ENCODE assay signal across 21 cellular contexts in genomic region chr12:104716183-104716571, GRCh38.
DNase-seq lines count a peak whose midpoint lies in the region; ATAC-seq, FAIRE-seq and TF ChIP-seq lines count a peak whose summit lies in the region.
"Had no signal": no experiment of that assay in that cellular context is flagged by ENCODE, and none has a peak within 500 bp of the region (broad histone marks: within the 10 kb centered on the region; RNA-seq: fewer than 3 reads in every experiment).

No MANE protein-coding gene starts in this region.

- H3K9ac ChIP-seq in DND-41 (ENCODE audit: low read depth, low read length) (peak overlapping the region; percentile 30; the same call in 1 of the 2 replicates), K562 (ENCODE audit: insufficient read depth in 1 of 2, low read depth in 2 of 2, low read length in 2 of 2) (no peak overlapping the region)

- H3K4me2 ChIP-seq in DND-41 (ENCODE audit: insufficient read depth, low read length) (peak overlapping the region; percentile 37), K562 (ENCODE audit: insufficient read depth, low read length) (no peak overlapping the region)
- H3K4me2 ChIP-seq: PC-9 had no signal

- peak overlapping the region; percentile 20 for H3K27ac Mint-ChIP-seq in stimulated activated naive B cell treated with anti-CD40 and anti-IgM and Interleukin-4, amounts not matched to agents 10 μg/mL and 1 μg/mL and 100 μg/mL, for 72 hours
- no peak overlapping the region for H3K27ac Mint-ChIP-seq in activated CD4-positive, alpha-beta T cell treated with anti-CD3 and anti-CD28 coated beads for 36 hours

- no peak for TF ChIP-seq EP300 in K562 (IDR thresholded peaks at IDR 0.05; ENCODE audit: low read length)

- H2AFZ ChIP-seq in DND-41 (ENCODE audit: low read depth, low read length) (no peak overlapping the region), K562 (ENCODE audit: low read depth, low read length) (no peak overlapping the region)
- H2AFZ ChIP-seq: PC-9 had no signal

- DNase-seq in NCI-H82 (lab: John Stamatoyannopoulos, UW) (peak; percentile 35), NCI-H82 treated with DMSO at 0.1 percent for 48 hours (lab: John Stamatoyannopoulos, UW; ENCODE audit: unreplicated experiment) (no peak), DND-41 (no peak), K562 (ENCODE audit: extremely low read depth in 1 of 4, low spot score in 3 of 4) (no peak), MG63 (no peak)
- no peak for DNase-seq in stimulated activated naive B cell treated with anti-CD40 and anti-IgM and Interleukin-4, amounts not matched to agents 10 μg/mL and 1 μg/mL and 100 μg/mL, for 72 hours
- no peak for DNase-seq in activated CD4-positive, alpha-beta T cell treated with anti-CD3 and anti-CD28 coated beads for 36 hours
- no peak for DNase-seq in stimulated activated naive CD4-positive, alpha-beta T cell treated with Interleukin-2 at 50 U/mL for 16 hours (lab: John Stamatoyannopoulos, UW)
- DNase-seq: ACHN, GOT3, IMR-90, Karpas-422, NCI-H526, PC-9, RPMI8226 had no signal

- no peaks in the 10 kb centered on the region for H3K27me3 ChIP-seq in DND-41 (ENCODE audit: insufficient read depth, low read length, poor library complexity)
- no peaks in the 10 kb centered on the region for H3K27me3 ChIP-seq in K562 (ENCODE audit: control insufficient read depth in 2 of 2, insufficient read depth in 2 of 2, low read length in 2 of 2)
- no peaks in the 10 kb centered on the region for H3K27me3 ChIP-seq in MG63

- 74% methylated on average over 6 of the region's 6 CpGs for WGBS in K562 (ENCODE audit: insufficient coverage, low coverage, missing lambda C conversion rate)

- POLR2A ChIA-PET in K562 (lab: Yijun Ruan, JAX), result no interaction called here
- POLR2A ChIA-PET in activated CD4-positive, alpha-beta T cell treated with anti-CD3 and anti-CD28 coated beads for 36 hours (lab: Charles Lee), result no interaction called here

- H3K4me3 ChIP-seq in DND-41 (ENCODE audit: low read depth in 1 of 2, low read length in 2 of 2) (no peak overlapping the region), K562 (no peak overlapping the region), MG63 (no peak overlapping the region)
- H3K4me3 ChIP-seq: PC-9 had no signal

- BruUV-seq in K562 (replicated peaks; lab: Mats Ljungman, UMichigan), result no TSS peak

- H3K27ac ChIP-seq in DND-41 (ENCODE audit: low read length) (peak overlapping the region; percentile 83), K562 (ENCODE audit: extremely low read depth, low read depth, low read length) (no peak overlapping the region)
- H3K27ac ChIP-seq: 22Rv1, PC-9 had no signal

- no peak for TF ChIP-seq CTCF in DND-41 (IDR thresholded peaks at IDR 0.05; ENCODE audit: borderline replicate concordance, extremely low read depth, low read length, poor library complexity, severe bottlenecking)
- TF ChIP-seq CTCF in K562 (IDR thresholded peaks at IDR 0.05 in 2 of 3, conservative IDR thresholded peaks at IDR 0.05 in 1 of 3; ENCODE audit: insufficient read depth in 2 of 3, low read depth in 1 of 3, low read length in 3 of 3), result no peak

- no peaks in the 10 kb centered on the region for H3K9me3 ChIP-seq in DND-41 (ENCODE audit: insufficient read depth, low read length, severe bottlenecking)
- H3K9me3 ChIP-seq in K562 (replicated peaks; ENCODE audit: control insufficient read depth, insufficient read depth, low read depth, low read length), result no peaks in the 10 kb centered on the region
- H3K9me3 ChIP-seq in MG63, result no peaks in the 10 kb centered on the region

- H3K27me3 Mint-ChIP-seq in stimulated activated naive B cell treated with anti-CD40 and anti-IgM and Interleukin-4, amounts not matched to agents 10 μg/mL and 1 μg/mL and 100 μg/mL, for 72 hours, result no peaks in the 10 kb centered on the region
- H3K27me3 Mint-ChIP-seq in activated CD4-positive, alpha-beta T cell treated with anti-CD3 and anti-CD28 coated beads for 36 hours, result no peaks in the 10 kb centered on the region

- TF ChIP-seq RAD21 in K562 (CRISPR knock-in tag; conservative IDR thresholded peaks at IDR 0.05 in 1 of 2, IDR thresholded peaks at IDR 0.05 in 1 of 2), result no peak

- H3K4me3 Mint-ChIP-seq in stimulated activated naive B cell treated with anti-CD40 and anti-IgM and Interleukin-4, amounts not matched to agents 10 μg/mL and 1 μg/mL and 100 μg/mL, for 72 hours, result no peak overlapping the region
- no peak overlapping the region for H3K4me3 Mint-ChIP-seq in activated CD4-positive, alpha-beta T cell treated with anti-CD3 and anti-CD28 coated beads for 36 hours
- H3K4me3 Mint-ChIP-seq: CD14-positive monocyte had no signal

- H3K9me1 ChIP-seq in K562 (ENCODE audit: control insufficient read depth, insufficient read depth, low read length), result no peaks in the 10 kb centered on the region

- no peaks in the 10 kb centered on the region for H3K9me3 Mint-ChIP-seq in stimulated activated naive B cell treated with anti-CD40 and anti-IgM and Interleukin-4, amounts not matched to agents 10 μg/mL and 1 μg/mL and 100 μg/mL, for 72 hours
- H3K9me3 Mint-ChIP-seq in activated CD4-positive, alpha-beta T cell treated with anti-CD3 and anti-CD28 coated beads for 36 hours (ENCODE audit: low read depth), result no peaks in the 10 kb centered on the region

- H3K79me2 ChIP-seq in DND-41 (ENCODE audit: insufficient read depth, low read length) (peaks cover 89% of the 10 kb centered on the region), K562 (ENCODE audit: control insufficient read depth, insufficient read depth, low read length) (no peaks in the 10 kb centered on the region)

- CTCF ChIA-PET in K562 (lab: Yijun Ruan, JAX; ENCODE audit: low intra/inter-chr PET ratio), result no interaction called here
- CTCF ChIA-PET in activated CD4-positive, alpha-beta T cell treated with anti-CD3 and anti-CD28 coated beads for 36 hours (lab: Charles Lee), result interaction anchor here (0.5 kb wide), 1 partner anchor 787 kb away, joined by 3 read pairs; no protein-coding TSS in a partner anchor

- ATAC-seq in DND-41 (ENCODE audit: insufficient read depth, low read depth), result no peak
- no peak for ATAC-seq in K562
- no peak for ATAC-seq in stimulated activated naive B cell treated with anti-CD40 and anti-IgM and Interleukin-4, amounts not matched to agents 10 μg/mL and 1 μg/mL and 100 μg/mL, for 72 hours (replicated peaks)
- no peak for ATAC-seq in activated CD4-positive, alpha-beta T cell treated with anti-CD3 and anti-CD28 coated beads for 36 hours
- ATAC-seq: HCT116 had no signal

- intact Hi-C loops in K562 (cut with micrococcal nuclease), result no loop called here
- intact Hi-C loops in activated CD4-positive, alpha-beta T cell treated with anti-CD3 and anti-CD28 coated beads for 36 hours (cut with DNase I, micrococcal nuclease), result no loop called here

- no peak for FAIRE-seq in K562 (lab: Jason Lieb, UNC)
- FAIRE-seq: G401.6, GM18507, HTR-8/SVneo had no signal

- peaks cover 76% of the 10 kb centered on the region for H3K4me1 ChIP-seq in DND-41 (ENCODE audit: insufficient read depth, low read length)
- peaks cover 7% of the 10 kb centered on the region in 2 experiments; a peak in 4 of 5 replicates for H3K4me1 ChIP-seq in K562 (replicated peaks in 1 of 2; ENCODE audit: control insufficient read depth in 2 of 2, insufficient read depth in 2 of 2, low read length in 2 of 2)

- in situ Hi-C loops in K562 (cut with MboI), result no loop called here

- peaks cover 26% of the 10 kb centered on the region for H3K36me3 ChIP-seq in DND-41 (ENCODE audit: insufficient read depth, low read length)
- 0 out of 3 replicates have a peak, but pooled peaks cover 9% of the 10 kb centered on the region for H3K36me3 ChIP-seq in K562 (ENCODE audit: control insufficient read depth, insufficient read depth, low read length)
- no peaks in the 10 kb centered on the region for H3K36me3 ChIP-seq in MG63

- peaks cover 18 to 35% of the 10 kb centered on the region in 2 donors for H3K36me3 Mint-ChIP-seq in stimulated activated naive B cell treated with anti-CD40 and anti-IgM and Interleukin-4, amounts not matched to agents 10 μg/mL and 1 μg/mL and 100 μg/mL, for 72 hours
- no peaks in the 10 kb centered on the region for H3K36me3 Mint-ChIP-seq in activated CD4-positive, alpha-beta T cell treated with anti-CD3 and anti-CD28 coated beads for 36 hours (ENCODE audit: low read depth)

- H3K4me1 Mint-ChIP-seq in stimulated activated naive B cell treated with anti-CD40 and anti-IgM and Interleukin-4, amounts not matched to agents 10 μg/mL and 1 μg/mL and 100 μg/mL, for 72 hours, result peaks cover 32 to 68% of the 10 kb centered on the region in 2 donors
- peaks cover 20% of the 10 kb centered on the region for H3K4me1 Mint-ChIP-seq in activated CD4-positive, alpha-beta T cell treated with anti-CD3 and anti-CD28 coated beads for 36 hours

- H4K20me1 ChIP-seq in DND-41 (ENCODE audit: insufficient read depth, low read length) (peaks cover 88% of the 10 kb centered on the region), K562 (replicated peaks; ENCODE audit: control insufficient read depth, insufficient read depth, low read length) (peaks cover 5% of the 10 kb centered on the region; the same call in 1 of the 2 replicates)

- no peak for TF ChIP-seq POLR2A in K562 (conservative IDR thresholded peaks at IDR 0.05)

TF ChIP-seq in K562, 482 proteins besides CTCF, POLR2A, EP300 and RAD21 (continues in another document):
- no peak for TF ChIP-seq CTBP1 (IDR thresholded peaks at IDR 0.05; ENCODE audit: borderline replicate concordance)
- TF ChIP-seq RBM25 (IDR thresholded peaks at IDR 0.05; ENCODE audit: low read depth, low read length, severe bottlenecking), result peak; percentile 74
- no peak for TF ChIP-seq GTF2B (IDR thresholded peaks at IDR 0.05; ENCODE audit: extremely low read depth, insufficient read length)
- no peak for TF ChIP-seq ZNF512 (tag; IDR thresholded peaks at IDR 0.05)
